ENCODE assay signal across 8 cellular contexts in the genomic region with DNA sequence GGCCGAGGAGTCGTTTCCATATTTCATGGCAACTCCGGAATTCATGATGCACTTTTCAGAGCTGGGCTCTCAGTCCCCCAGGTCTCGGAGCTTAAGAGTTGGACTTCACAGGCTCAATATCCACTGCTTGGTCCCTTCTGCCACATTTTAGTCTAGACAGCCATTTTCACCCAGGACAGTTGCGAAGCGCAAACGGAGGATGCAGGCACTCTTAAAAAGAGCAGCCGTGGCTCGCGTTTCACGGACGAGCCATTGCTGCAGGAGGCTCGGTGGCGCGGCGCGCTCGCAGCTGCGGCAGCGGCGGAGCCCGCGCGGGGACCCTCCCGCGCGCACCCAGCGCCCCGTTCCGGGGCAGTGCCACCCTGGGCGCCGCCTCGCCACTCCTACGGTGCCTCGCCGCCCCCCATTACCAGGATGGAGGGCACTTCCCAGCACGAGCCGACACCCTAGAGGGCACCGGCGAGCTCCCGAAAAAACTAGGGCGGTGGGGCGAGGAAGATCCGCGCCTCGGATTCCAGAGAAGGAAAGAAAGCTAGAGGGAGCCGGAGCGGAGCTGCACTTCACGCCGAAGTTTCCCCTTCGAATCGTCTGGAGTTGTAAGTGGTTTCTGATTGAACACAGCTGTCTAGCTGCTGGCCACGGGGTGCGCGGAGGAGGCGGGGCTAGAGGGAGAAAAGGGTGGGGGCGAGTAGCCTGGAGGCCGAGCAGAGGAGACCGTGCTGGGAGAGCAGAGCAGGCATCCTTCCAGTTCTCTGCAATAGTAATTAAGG.
A peak's percentile ranks its signal among the peaks of the same experiment; 100 is the strongest.
DNase-seq lines count a peak whose midpoint lies in the region; FAIRE-seq and TF ChIP-seq lines count a peak whose summit lies in the region.

No MANE protein-coding gene starts in this region.

- peak; percentile 50; the same call in 1 of the 2 replicates for TF ChIP-seq POLR2A in H54 (IDR thresholded peaks at IDR 0.05; ENCODE audit: low read depth, low read length)

- in situ Hi-C loops in brain microvascular endothelial cell (cut with HindIII; ENCODE audit: low pct_ligation_motif_present, low sequenced_read_pairs): no loop called here

- H3K4me1 ChIP-seq in iPS-15b (ENCODE audit: control insufficient read depth, insufficient read depth, low read length): peaks cover 36% of the 10 kb centered on the region

- TF ChIP-seq CTCF in brain microvascular endothelial cell (IDR thresholded peaks at IDR 0.05; ENCODE audit: low read depth, low read length, missing control alignments): peak; percentile 39

- H3K27me3 ChIP-seq in brain microvascular endothelial cell (replicated peaks) (no peaks in the 10 kb centered on the region), iPS-15b (ENCODE audit: control insufficient read depth, insufficient read depth, low read length) (peaks cover 16% of the 10 kb centered on the region)

- no peaks in the 10 kb centered on the region for H3K9me3 ChIP-seq in iPS-15b (ENCODE audit: control insufficient read depth, insufficient read depth, low read length)

- no peak for FAIRE-seq in H54 (lab: Jason Lieb, UNC)

- H3K9ac ChIP-seq in iPS-15b (ENCODE audit: low read depth, low read length): peak overlapping the region; percentile 41

- no peaks in the 10 kb centered on the region for H3K36me3 ChIP-seq in brain microvascular endothelial cell (replicated peaks)
- no peaks in the 10 kb centered on the region for H3K36me3 ChIP-seq in iPS-15b (ENCODE audit: control insufficient read depth, insufficient read depth, low read length)

- peak overlapping the region; percentile 66 for H3K27ac ChIP-seq in brain microvascular endothelial cell

- DNase-seq in GM03348 (ENCODE audit: low spot score) (peak; percentile 95), H54 (ENCODE audit: insufficient read length, low spot score) (peak; percentile 80), M059J (ENCODE audit: low read depth) (peak; percentile 85), UCSD-AML1 (lab: John Stamatoyannopoulos, UW; ENCODE audit: unreplicated experiment) (peak; percentile 11), brain microvascular endothelial cell (peak; percentile 85), skeletal muscle cell (ENCODE audit: low read depth) (peak; percentile 76), GDM1 (lab: John Stamatoyannopoulos, UW) (no peak)

- H3K4me3 ChIP-seq in brain microvascular endothelial cell (ENCODE audit: low read depth, low read length): peak overlapping the region; percentile 81
- peak overlapping the region; percentile 83 for H3K4me3 ChIP-seq in iPS-15b (ENCODE audit: low read depth, low read length)
- H3K4me3 ChIP-seq in skeletal muscle cell (ENCODE audit: low read depth, low read length): peak overlapping the region; percentile 74
